ENCODE assay signal across 24 cellular contexts in the genomic region with DNA sequence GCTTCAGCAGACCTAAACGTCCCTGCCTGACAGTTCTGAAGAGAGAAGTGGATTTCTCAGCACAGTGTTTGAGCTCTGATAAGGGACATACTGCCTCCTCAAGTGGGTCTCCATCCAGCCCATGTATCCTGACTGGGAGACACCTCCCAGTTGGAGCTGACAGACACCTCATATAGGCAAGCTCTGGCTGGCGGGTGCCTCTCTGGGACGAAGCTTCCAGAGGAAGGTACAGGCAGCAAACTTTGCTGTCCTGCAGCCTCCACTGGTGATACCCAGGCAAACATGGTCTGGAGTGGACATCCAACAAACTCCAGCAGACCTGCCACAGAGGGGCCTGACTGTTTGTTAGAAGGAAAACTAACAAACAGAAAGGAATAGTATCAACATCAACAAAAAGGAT.
"Had no signal": no experiment of that assay in that cellular context is flagged by ENCODE, and none has a peak within 500 bp of the region (broad histone marks: within the 10 kb centered on the region; RNA-seq: fewer than 3 reads in every experiment).

No MANE protein-coding gene starts in this region.

- H3K27ac ChIP-seq: colonic mucosa, coronary artery, dorsolateral prefrontal cortex, epithelial cell of prostate, esophagus muscularis mucosa, esophagus squamous epithelium, foreskin keratinocyte, gastrocnemius medialis, gastroesophageal sphincter, heart left ventricle, heart right ventricle had no signal

- H3K27me3 ChIP-seq: colonic mucosa, dorsolateral prefrontal cortex, esophagus muscularis mucosa, esophagus squamous epithelium, foreskin keratinocyte, gastrocnemius medialis, gastroesophageal sphincter, heart left ventricle, heart right ventricle had no signal

- ATAC-seq: effector memory CD8-positive, alpha-beta T cell; esophagus mucosa; foreskin keratinocyte; gastrocnemius medialis; gastroesophageal sphincter; heart left ventricle; heart right ventricle had no signal

- H3K9me3 ChIP-seq: colonic mucosa, esophagus muscularis mucosa, esophagus squamous epithelium, gastrocnemius medialis, gastroesophageal sphincter had no signal

- DNase-seq: colonic mucosa; cortex of kidney; dermis blood vessel endothelial cell; dorsolateral prefrontal cortex; effector CD4-positive, alpha-beta T cell; effector CD8-positive, alpha-beta T cell; effector memory CD4-positive, alpha-beta T cell; effector memory CD8-positive, alpha-beta T cell; endodermal cell; erythroblast; esophagus squamous epithelium; foreskin fibroblast; foreskin keratinocyte; foreskin melanocyte; gastrocnemius medialis; glutamatergic neuron; head of caudate nucleus; heart left ventricle; heart right ventricle had no signal

- H3K4me1 ChIP-seq: colonic mucosa, esophagus muscularis mucosa, esophagus squamous epithelium, foreskin keratinocyte, gastrocnemius medialis, gastroesophageal sphincter, heart left ventricle, heart right ventricle had no signal

- H3K4me3 ChIP-seq: colonic mucosa, coronary artery, dorsolateral prefrontal cortex, esophagus muscularis mucosa, esophagus squamous epithelium, gastrocnemius medialis, gastroesophageal sphincter, heart left ventricle, heart right ventricle had no signal

- H3K36me3 ChIP-seq: colonic mucosa, esophagus muscularis mucosa, esophagus squamous epithelium, gastrocnemius medialis, gastroesophageal sphincter, heart left ventricle, heart right ventricle had no signal
